In genomic region chr2:151733781-151734672, GRCh38 we compare ENCODE assay signal across 17 cellular contexts. TPM values are rescaled to one million over a fixed set of nuclear protein-coding genes. Genes with fewer than 3 reads are reported as not detected.
DNase-seq lines count a peak whose midpoint lies in the region; ATAC-seq and TF ChIP-seq lines count a peak whose summit lies in the region.
"Had no signal": no experiment of that assay in that cellular context is flagged by ENCODE, and none has a peak within 500 bp of the region (broad histone marks: within the 10 kb centered on the region; RNA-seq: fewer than 3 reads in every experiment).

TSS of gene NEB (minus strand) at chr2:151734476. CDS start at chr2:151733156, 1,320 bp downstream.

- H3K36me3 ChIP-seq in neural progenitor cell = no peaks in the 10 kb centered on the region

- ATAC-seq in effector memory CD8-positive, alpha-beta T cell (replicated peaks) = no peak
- ATAC-seq: naive thymus-derived CD8-positive, alpha-beta T cell; Panc1 had no signal

- no peaks in the 10 kb centered on the region for H3K9me3 ChIP-seq in neural progenitor cell (ENCODE audit: low read depth)
- H3K9me3 ChIP-seq: tibial nerve had no signal

- H3F3A ChIP-seq in neural progenitor cell (ENCODE audit: low read depth) = no peaks in the 10 kb centered on the region

- H3K9me3 Mint-ChIP-seq in neural progenitor cell = no peaks in the 10 kb centered on the region
- H3K9me3 Mint-ChIP-seq in effector memory CD8-positive, alpha-beta T cell = no peaks in the 10 kb centered on the region

- no peaks in the 10 kb centered on the region for H3K27me3 ChIP-seq in neural progenitor cell
- H3K27me3 ChIP-seq: dorsolateral prefrontal cortex, tibial nerve had no signal

- H3K4me3 ChIP-seq in neural progenitor cell = no peak within 1 kb of the TSS
- H3K4me3 ChIP-seq: dorsolateral prefrontal cortex, tibial nerve had no signal

- H3K4me1 Mint-ChIP-seq in neural progenitor cell = no peaks in the 10 kb centered on the region
- peaks cover 0 to 8% of the 10 kb centered on the region in 2 donors for H3K4me1 Mint-ChIP-seq in effector memory CD8-positive, alpha-beta T cell (ENCODE audit: low read depth in 2 of 2)
- H3K4me1 Mint-ChIP-seq: CD14-positive monocyte had no signal

- H3K36me3 Mint-ChIP-seq in neural progenitor cell = no peaks in the 10 kb centered on the region
- H3K36me3 Mint-ChIP-seq in effector memory CD8-positive, alpha-beta T cell (ENCODE audit: insufficient read depth) = no peaks in the 10 kb centered on the region
- H3K36me3 Mint-ChIP-seq: CD14-positive monocyte had no signal

- H2AFZ ChIP-seq in neural progenitor cell (replicated peaks) = peak within 1 kb of the TSS; percentile 18

- no peak within 1 kb of the TSS for H3K27ac Mint-ChIP-seq in neural progenitor cell
- H3K27ac Mint-ChIP-seq in effector memory CD8-positive, alpha-beta T cell = no peak within 1 kb of the TSS
- H3K27ac Mint-ChIP-seq: CD14-positive monocyte had no signal

- DNase-seq in DMS 273 (lab: John Stamatoyannopoulos, UW; ENCODE audit: unreplicated experiment) (peak; percentile 28), DMS 273 treated with DMSO at 0.1 percent for 48 hours (lab: John Stamatoyannopoulos, UW) (no peak), NCI-H1930 (lab: John Stamatoyannopoulos, UW) (peak; percentile 45 to 58), NCI-H748 treated with DMSO at 0.1 percent for 48 hours (lab: John Stamatoyannopoulos, UW) (peak; percentile 48), neural progenitor cell (ENCODE audit: low spot score) (no peak), midbrain (lab: John Stamatoyannopoulos, UW) (no peak)
- DNase-seq in effector CD4-positive, alpha-beta T cell = no peak
- no peak for DNase-seq in effector memory CD8-positive, alpha-beta T cell
- DNase-seq: activated CD4-positive, CD25-positive, alpha-beta regulatory T cell; dorsolateral prefrontal cortex; naive thymus-derived CD8-positive, alpha-beta T cell; NCI-H1694 treated with DMSO at 0.1 percent for 48 hours; stimulated activated CD4-positive, alpha-beta T cell treated with anti-CD3 and anti-CD28 coated beads, Interleukin-2, amount 100 ng/mL, for 48 hours had no signal

- H4K20me1 ChIP-seq in neural progenitor cell (ENCODE audit: low read depth) = no peaks in the 10 kb centered on the region

- H3K4me3 Mint-ChIP-seq in neural progenitor cell = no peak within 1 kb of the TSS
- no peak within 1 kb of the TSS for H3K4me3 Mint-ChIP-seq in effector memory CD8-positive, alpha-beta T cell
- H3K4me3 Mint-ChIP-seq: CD14-positive monocyte; naive thymus-derived CD8-positive, alpha-beta T cell had no signal

- H3K4me1 ChIP-seq in neural progenitor cell = peaks cover 8% of the 10 kb centered on the region
- H3K4me1 ChIP-seq: tibial nerve had no signal

- H3K4me2 ChIP-seq in neural progenitor cell = no peak within 1 kb of the TSS

- H3K9ac ChIP-seq in neural progenitor cell = no peak within 1 kb of the TSS

- H3K27me3 Mint-ChIP-seq in neural progenitor cell (ENCODE audit: insufficient read depth, low read depth) = peaks cover 4% of the 10 kb centered on the region
- no peaks in the 10 kb centered on the region for H3K27me3 Mint-ChIP-seq in effector memory CD8-positive, alpha-beta T cell
- H3K27me3 Mint-ChIP-seq: naive thymus-derived CD8-positive, alpha-beta T cell had no signal

- no peaks in the 10 kb centered on the region for H3K79me2 ChIP-seq in neural progenitor cell (ENCODE audit: low read depth)

- H3K27ac ChIP-seq in neural progenitor cell = no peak within 1 kb of the TSS
- H3K27ac ChIP-seq: 22Rv1, dorsolateral prefrontal cortex, tibial nerve had no signal

- TF ChIP-seq CTCF in neural progenitor cell (IDR thresholded peaks at IDR 0.05) = no peak

RNA-seq across cellular contexts. Expression of gene NEB, which starts in this region (rescaled TPM):
- 0.49 and 0.53 TPM in 2 replicates for total RNA-seq in neural progenitor cell (ENCODE audit: low replicate concordance)

Comparison
In these comparisons a context has a peak if more than half of its experiments do, and no peak if none do; other contexts are left out.
1. DNase-seq: peak in DMS 273 (single experiment), NCI-H1930 (2 of 2) and NCI-H748 treated with DMSO at 0.1 percent for 48 hours (single experiment); none in DMS 273 treated with DMSO at 0.1 percent for 48 hours (single experiment), neural progenitor cell (single experiment), midbrain (single experiment), effector CD4-positive, alpha-beta T cell (single experiment) and effector memory CD8-positive, alpha-beta T cell (0 of 3).